ENCODE assay signal across 8 cellular contexts in the genomic region with DNA sequence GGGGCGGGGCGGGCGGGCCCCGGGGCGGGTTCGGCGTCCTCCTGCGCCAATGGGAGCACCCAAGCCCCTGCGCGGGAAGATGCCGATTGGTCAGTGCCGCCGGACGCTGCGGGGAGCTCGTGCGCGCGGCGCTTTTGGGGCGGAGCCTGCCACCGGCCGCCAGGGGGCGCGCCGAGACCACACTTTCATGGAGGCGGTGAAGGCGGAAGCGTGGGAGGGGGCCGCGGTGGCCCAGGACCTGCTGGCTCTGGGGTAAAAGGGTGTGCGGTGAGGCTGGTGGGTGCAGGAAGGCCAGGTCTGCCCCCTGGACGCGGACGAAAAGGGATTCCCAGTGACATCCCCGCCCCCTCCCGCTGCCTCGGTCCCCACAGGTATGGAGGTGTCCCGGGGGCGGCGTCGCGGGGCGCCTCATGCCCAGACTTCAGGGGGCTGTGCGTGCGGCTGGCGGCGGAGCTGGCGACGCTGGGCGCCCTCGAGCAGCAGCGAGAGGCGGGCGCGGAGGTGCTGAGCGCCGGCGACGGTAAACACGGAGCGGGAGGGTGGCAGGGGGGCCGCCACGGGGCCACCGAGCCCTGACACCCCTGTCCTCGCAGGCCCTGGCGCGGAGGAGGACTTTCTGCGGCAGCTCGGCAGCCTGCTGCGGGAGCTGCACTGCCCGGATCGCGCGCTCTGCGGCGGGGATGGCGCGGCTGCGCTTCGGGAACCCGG. TPM values are rescaled to one million over a fixed set of nuclear protein-coding genes. Genes with fewer than 3 reads are reported as not detected.
A peak's percentile ranks its signal among the peaks of the same experiment; 100 is the strongest.
DNase-seq lines count a peak whose midpoint lies in the region; ATAC-seq and TF ChIP-seq lines count a peak whose summit lies in the region.

A gene (plus strand): TSS at position 127 of the 708 bp plus-strand sequence. CDS start 61 bp downstream, at position 188.

- H3K4me3 ChIP-seq in GM12875 (ENCODE audit: low read depth, low read length) (peak within 1 kb of the TSS; percentile 82), adipocyte (ENCODE audit: low read length) (peak within 1 kb of the TSS; percentile 90), heart left ventricle (peak within 1 kb of the TSS; percentile 70 to 98 (median 90)), upper lobe of right lung (peak within 1 kb of the TSS; percentile 93)

- H3K27me3 ChIP-seq in adipocyte (replicated peaks; ENCODE audit: control insufficient read depth, insufficient read depth, low read length), result peaks cover 14% of the 10 kb centered on the region
- peaks cover 6 to 39% (median 21%) of the 10 kb centered on the region in 9 donors for H3K27me3 ChIP-seq in heart left ventricle
- peaks cover 25% of the 10 kb centered on the region for H3K27me3 ChIP-seq in upper lobe of right lung

- DNase-seq in NCI-H1417 treated with DMSO at 0.1 percent for 48 hours (lab: John Stamatoyannopoulos, UW) (peak; percentile 56), SW480 (ENCODE audit: low spot score) (peak; percentile 98), adipocyte (ENCODE audit: low read depth) (peak; percentile 99), heart left ventricle (peak; percentile 95 to 99 (median 96)), posterior vena cava (ENCODE audit: low spot score) (peak; percentile 98), upper lobe of right lung (peak; percentile 98)

- H3K9me3 ChIP-seq in adipocyte (ENCODE audit: control insufficient read depth, low read length), result no peaks in the 10 kb centered on the region
- H3K9me3 ChIP-seq in heart left ventricle, result no peaks in the 10 kb centered on the region
- H3K9me3 ChIP-seq in upper lobe of right lung, result no peaks in the 10 kb centered on the region

- 0 to 1% (median 1%) methylated on average over 20 to 82 of the region's 82 CpGs for WGBS in heart left ventricle, 4 donors

- ATAC-seq in HG02798 (IDR thresholded peaks at IDR 0.05; ENCODE audit: poor library complexity, unreplicated experiment), result peak; percentile 96
- peak; percentile 99 to 100 (median 99) for ATAC-seq in heart left ventricle
- peak; percentile 99 for ATAC-seq in upper lobe of right lung

- H3K27ac ChIP-seq in heart left ventricle (peak within 1 kb of the TSS; percentile 52 to 90 (median 79)), upper lobe of right lung (peak within 1 kb of the TSS; percentile 82)

- peaks cover 7% of the 10 kb centered on the region for H3K36me3 ChIP-seq in adipocyte (ENCODE audit: control insufficient read depth, insufficient read depth, low read length, severe bottlenecking)
- H3K36me3 ChIP-seq in heart left ventricle, result peaks cover 0 to 33% (median 21%) of the 10 kb centered on the region in 9 donors
- H3K36me3 ChIP-seq in upper lobe of right lung, result peaks cover 14% of the 10 kb centered on the region

- TF ChIP-seq POLR2A in heart left ventricle (IDR thresholded peaks at IDR 0.05), result peak in 1 of 2 donors; percentile 27

- TF ChIP-seq CTCF in GM12875 (IDR thresholded peaks at IDR 0.05; ENCODE audit: borderline replicate concordance, insufficient read depth, low read depth, low read length) (peak; percentile 93), heart left ventricle (IDR thresholded peaks at IDR 0.05) (peak; percentile 94 to 100 (median 99)), upper lobe of right lung (IDR thresholded peaks at IDR 0.05) (peak; percentile 98)

- H3K4me1 ChIP-seq in adipocyte (ENCODE audit: control insufficient read depth, insufficient read depth, low read length) (peaks cover 2% of the 10 kb centered on the region), heart left ventricle (peaks cover 0 to 12% (median 7%) of the 10 kb centered on the region in 12 donors), upper lobe of right lung (peaks cover 10% of the 10 kb centered on the region)

- intact Hi-C loops in heart left ventricle (cut with DNase I), result loop anchor here (1.0 to 10.0 kb wide), 10 partner anchors 112 to 532 kb away; a partner anchor contains a TSS
- intact Hi-C loops in posterior vena cava (cut with DNase I), result loop anchor here (10.0 kb wide), 2 partner anchors 112 to 232 kb away; no protein-coding TSS in a partner anchor
- intact Hi-C loops in upper lobe of right lung (cut with DNase I), result no loop called here

- peak within 1 kb of the TSS; percentile 90 for H3K9ac ChIP-seq in adipocyte (ENCODE audit: low read length)

RNA-seq across cellular contexts. Expression of the gene that starts here (rescaled TPM):
- 10 to 100 TPM in 8 of 9 donors, 1 to 10 TPM in 1; 9.3 to 15.8 (median 11.9) TPM for total RNA-seq in heart left ventricle
- polyA plus RNA-seq in heart left ventricle, result 10 to 100 TPM in 1 of 2 donors, 1 to 10 TPM in 1; 9.6 to 10.3 TPM
- total RNA-seq in posterior vena cava, result 10 to 100 TPM in 1 of 2 donors, 1 to 10 TPM in 1; 9.6 to 10.7 TPM
- total RNA-seq in upper lobe of right lung, result 16.2 TPM

Comparison
In these comparisons a context has a peak if more than half of its experiments do, and no peak if none do; other contexts are left out.
1. Peak in every context shown above with its lines: DNase-seq, ATAC-seq, H3K4me3 ChIP-seq and H3K27ac ChIP-seq.